In genomic region chr1:239898067-239898730, GRCh38 we compare ENCODE assay signal across 8 cellular contexts.
A peak's percentile ranks its signal among the peaks of the same experiment; 100 is the strongest.
DNase-seq lines count a peak whose midpoint lies in the region; ATAC-seq and TF ChIP-seq lines count a peak whose summit lies in the region.

No MANE protein-coding gene starts in this region.

- TF ChIP-seq CTCF in AG09309 (IDR thresholded peaks at IDR 0.05; ENCODE audit: control insufficient read depth, insufficient read depth, low read depth, low read length, missing control alignments), result peak; percentile 93

- ATAC-seq in GM18907 (IDR thresholded peaks at IDR 0.05; ENCODE audit: unreplicated experiment), result peak; percentile 95
- peak; percentile 96 for ATAC-seq in HG03135 (IDR thresholded peaks at IDR 0.05; ENCODE audit: unreplicated experiment)

- no peak overlapping the region for H3K4me3 ChIP-seq in AG09309 (ENCODE audit: control insufficient read depth, low read depth, low read length)

- DNase-seq in AG09309 (ENCODE audit: low read depth) (peak; percentile 43), NCI-H2196 (lab: John Stamatoyannopoulos, UW; ENCODE audit: unreplicated experiment) (peak; percentile 56), cerebellar cortex (ENCODE audit: low spot score) (peak; percentile 75), kidney glomerular epithelial cell (lab: John Stamatoyannopoulos, UW) (peak; percentile 75)
- peak; percentile 35 to 41 (median 37) for DNase-seq in activated CD4-positive, CD25-positive, alpha-beta regulatory T cell (lab: John Stamatoyannopoulos, UW)
- DNase-seq in stimulated activated CD4-positive, alpha-beta T cell treated with anti-CD3 and anti-CD28 coated beads, Interleukin-2, amount 100 ng/mL, for 4 hours (ENCODE audit: low read depth), result peak; percentile 51
